Comparison of ENCODE assay signal across 1 cellular context in the genomic region with DNA sequence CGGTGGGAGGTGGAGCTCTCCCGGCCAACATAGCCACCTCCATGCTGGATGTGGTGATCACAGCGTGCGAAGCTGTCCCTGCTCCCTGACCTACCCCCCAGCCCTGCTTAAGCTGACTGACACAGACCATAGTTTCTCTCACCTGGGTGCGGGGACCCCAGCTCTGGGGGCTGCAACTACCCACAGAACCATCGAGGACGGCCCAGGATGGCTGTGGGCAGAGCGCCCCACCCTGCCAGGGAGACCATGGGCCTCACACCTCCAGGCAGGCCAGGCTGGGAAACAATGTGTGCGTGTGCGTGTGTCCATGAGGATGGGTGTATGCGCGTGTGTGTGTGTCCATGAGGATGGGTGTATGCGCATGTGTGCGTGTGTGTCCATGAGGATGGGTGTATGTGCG.
TF ChIP-seq lines count a peak whose summit lies in the region.

No MANE protein-coding gene starts in this region.

TF ChIP-seq in H1, 55 proteins besides CTCF, POLR2A, EP300 and RAD21:
- no peak for TF ChIP-seq TBP (IDR thresholded peaks at IDR 0.05; ENCODE audit: low read depth, low read length)
- TF ChIP-seq, protein P1, sequence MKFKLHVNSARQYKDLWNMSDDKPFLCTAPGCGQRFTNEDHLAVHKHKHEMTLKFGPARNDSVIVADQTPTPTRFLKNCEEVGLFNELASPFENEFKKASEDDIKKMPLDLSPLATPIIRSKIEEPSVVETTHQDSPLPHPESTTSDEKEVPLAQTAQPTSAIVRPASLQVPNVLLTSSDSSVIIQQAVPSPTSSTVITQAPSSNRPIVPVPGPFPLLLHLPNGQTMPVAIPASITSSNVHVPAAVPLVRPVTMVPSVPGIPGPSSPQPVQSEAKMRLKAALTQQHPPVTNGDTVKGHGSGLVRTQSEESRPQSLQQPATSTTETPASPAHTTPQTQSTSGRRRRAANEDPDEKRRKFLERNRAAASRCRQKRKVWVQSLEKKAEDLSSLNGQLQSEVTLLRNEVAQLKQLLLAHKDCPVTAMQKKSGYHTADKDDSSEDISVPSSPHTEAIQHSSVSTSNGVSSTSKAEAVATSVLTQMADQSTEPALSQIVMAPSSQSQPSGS (IDR thresholded peaks at IDR 0.05; ENCODE audit: low read length), result no peak
- no peak for TF ChIP-seq KDM5A (IDR thresholded peaks at IDR 0.05; ENCODE audit: low read length)
- TF ChIP-seq CEBPB (IDR thresholded peaks at IDR 0.05; ENCODE audit: low read depth, low read length), result no peak
- no peak for TF ChIP-seq YY1 (IDR thresholded peaks at IDR 0.05; ENCODE audit: low read depth, low read length)
- no peak for TF ChIP-seq CBX5 (IDR thresholded peaks at IDR 0.05; ENCODE audit: low read depth, low read length)
- no peak for TF ChIP-seq PHF8 (conservative IDR thresholded peaks at IDR 0.05; ENCODE audit: low read depth, low read length)
- TF ChIP-seq SIRT6 (IDR thresholded peaks at IDR 0.05; ENCODE audit: low read length), result no peak
- no peak for TF ChIP-seq SRF (IDR thresholded peaks at IDR 0.05; ENCODE audit: low read depth, low read length)
- TF ChIP-seq EZH2 (IDR thresholded peaks at IDR 0.05; ENCODE audit: low read depth, low read length, severe bottlenecking), result no peak
- TF ChIP-seq KDM1A (IDR thresholded peaks at IDR 0.05; ENCODE audit: borderline replicate concordance, low read length), result no peak
- TF ChIP-seq, protein P2, sequence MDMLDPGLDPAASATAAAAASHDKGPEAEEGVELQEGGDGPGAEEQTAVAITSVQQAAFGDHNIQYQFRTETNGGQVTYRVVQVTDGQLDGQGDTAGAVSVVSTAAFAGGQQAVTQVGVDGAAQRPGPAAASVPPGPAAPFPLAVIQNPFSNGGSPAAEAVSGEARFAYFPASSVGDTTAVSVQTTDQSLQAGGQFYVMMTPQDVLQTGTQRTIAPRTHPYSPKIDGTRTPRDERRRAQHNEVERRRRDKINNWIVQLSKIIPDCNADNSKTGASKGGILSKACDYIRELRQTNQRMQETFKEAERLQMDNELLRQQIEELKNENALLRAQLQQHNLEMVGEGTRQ (IDR thresholded peaks at IDR 0.05; ENCODE audit: low read length), result no peak
- no peak for TF ChIP-seq CBX8 (IDR thresholded peaks at IDR 0.05; ENCODE audit: borderline replicate concordance, low read depth, low read length)
